13 cellular contexts compared by ENCODE assay signal in genomic region chr13:87677043-87677333, GRCh38. TPM values are rescaled to one million over a fixed set of nuclear protein-coding genes. Genes with fewer than 3 reads are reported as not detected.
DNase-seq lines count a peak whose midpoint lies in the region; ATAC-seq, FAIRE-seq and TF ChIP-seq lines count a peak whose summit lies in the region.
"Had no signal": no experiment of that assay in that cellular context is flagged by ENCODE, and none has a peak within 500 bp of the region (broad histone marks: within the 10 kb centered on the region; RNA-seq: fewer than 3 reads in every experiment).

No MANE protein-coding gene starts in this region.

- no peaks in the 10 kb centered on the region for H3K9me3 ChIP-seq in heart right ventricle
- no peaks in the 10 kb centered on the region for H3K9me3 ChIP-seq in right atrium auricular region
- no peaks in the 10 kb centered on the region for H3K9me3 ChIP-seq in ectodermal cell (ENCODE audit: control insufficient read depth, low read length)
- no peaks in the 10 kb centered on the region for H3K9me3 ChIP-seq in thoracic aorta
- H3K9me3 ChIP-seq in small intestine (ENCODE audit: control insufficient read depth, low read depth): no peaks in the 10 kb centered on the region
- H3K9me3 ChIP-seq in effector memory CD4-positive, alpha-beta T cell (ENCODE audit: control insufficient read depth, low read length): no peaks in the 10 kb centered on the region
- H3K9me3 ChIP-seq: A549, tibial artery had no signal

- peaks cover 41% of the 10 kb centered on the region for H3K4me1 Mint-ChIP-seq in mesothelial cell of epicardium

- TF ChIP-seq CTCF in heart right ventricle (IDR thresholded peaks at IDR 0.05) (no peak), right atrium auricular region (IDR thresholded peaks at IDR 0.05) (no peak), mesothelial cell of epicardium (IDR thresholded peaks at IDR 0.05; ENCODE audit: unreplicated experiment) (no peak), thoracic aorta (IDR thresholded peaks at IDR 0.05) (no peak)

- H3K27ac Mint-ChIP-seq in mesothelial cell of epicardium: no peak overlapping the region
- H3K27ac Mint-ChIP-seq: activated naive CD8-positive, alpha-beta T cell; HFFc6 had no signal

- peaks cover 3% of the 10 kb centered on the region for H3K36me3 Mint-ChIP-seq in mesothelial cell of epicardium
- H3K36me3 Mint-ChIP-seq: activated naive CD8-positive, alpha-beta T cell had no signal

- H3K27ac ChIP-seq in heart right ventricle: no peak overlapping the region
- no peak overlapping the region for H3K27ac ChIP-seq in right atrium auricular region
- H3K27ac ChIP-seq in ectodermal cell (ENCODE audit: insufficient read depth, low read depth, low read length, poor library complexity, severe bottlenecking): no peak overlapping the region
- H3K27ac ChIP-seq in thoracic aorta: no peak overlapping the region
- H3K27ac ChIP-seq in small intestine (ENCODE audit: low read depth in 1 of 2, low read length in 1 of 2): no peak overlapping the region
- H3K27ac ChIP-seq in effector memory CD4-positive, alpha-beta T cell (ENCODE audit: insufficient read depth, low read length, poor library complexity, severe bottlenecking): no peak overlapping the region
- H3K27ac ChIP-seq: tibial artery, VCaP had no signal

- 10 to 15% methylated on average over 15 of the region's 15 CpGs for WGBS in heart right ventricle, 2 donors
- 73 to 74% methylated on average over 15 of the region's 15 CpGs for WGBS in ectodermal cell, 2 experiments
- 15 to 30% (median 27%) methylated on average over 15 of the region's 15 CpGs for WGBS in small intestine, 3 donors

- H3K27me3 ChIP-seq in heart right ventricle: peaks cover 3 to 74% (median 63%) of the 10 kb centered on the region in 7 donors
- H3K27me3 ChIP-seq in right atrium auricular region: peaks cover 11 to 26% of the 10 kb centered on the region in 2 donors
- peaks cover 52% of the 10 kb centered on the region for H3K27me3 ChIP-seq in ectodermal cell (ENCODE audit: control insufficient read depth, insufficient read depth, low read length, poor library complexity, severe bottlenecking)
- H3K27me3 ChIP-seq in thoracic aorta (replicated peaks; ENCODE audit: insufficient read depth): peaks cover 4% of the 10 kb centered on the region
- peaks cover 0 to 46% of the 10 kb centered on the region in 2 donors for H3K27me3 ChIP-seq in small intestine (ENCODE audit: control insufficient read depth in 2 of 2, insufficient read depth in 2 of 2, low read length in 2 of 2)
- H3K27me3 ChIP-seq in effector memory CD4-positive, alpha-beta T cell (replicated peaks; ENCODE audit: control insufficient read depth, insufficient read depth, low read length, poor library complexity, severe bottlenecking): peaks cover 21% of the 10 kb centered on the region

- H3K4me3 ChIP-seq in heart right ventricle: peak overlapping the region in 6 of 10 donors; percentile 34 to 54 (median 50)
- peak overlapping the region in 1 of 2 donors; percentile 46 for H3K4me3 ChIP-seq in right atrium auricular region
- peak overlapping the region; percentile 26 for H3K4me3 ChIP-seq in ectodermal cell (ENCODE audit: insufficient read depth, low read depth, low read length)
- H3K4me3 ChIP-seq in thoracic aorta: peak overlapping the region; percentile 72
- H3K4me3 ChIP-seq in small intestine (ENCODE audit: low read depth in 1 of 2, low read length in 2 of 2): no peak overlapping the region
- H3K4me3 ChIP-seq in effector memory CD4-positive, alpha-beta T cell (ENCODE audit: insufficient read depth, low read depth, low read length, poor library complexity, severe bottlenecking): no peak overlapping the region

- DNase-seq in heart right ventricle (no peak), right atrium auricular region (ENCODE audit: low spot score) (no peak), mesothelial cell of epicardium (ENCODE audit: low spot score in 2 of 2, unreplicated experiment in 2 of 2) (no peak), thoracic aorta (ENCODE audit: low spot score) (no peak), small intestine (no peak), G401 (ENCODE audit: low spot score) (no peak)
- DNase-seq in effector memory CD4-positive, alpha-beta T cell: no peak
- DNase-seq: HFFc6, tibial artery had no signal

- H3K4me1 ChIP-seq in heart right ventricle (peaks cover 0 to 36% (median 21%) of the 10 kb centered on the region in 9 donors), right atrium auricular region (peaks cover 0 to 30% of the 10 kb centered on the region in 2 donors), ectodermal cell (ENCODE audit: control insufficient read depth, insufficient read depth, low read length) (peaks cover 4% of the 10 kb centered on the region), thoracic aorta (ENCODE audit: control insufficient read depth in 1 of 2, low read depth in 2 of 2) (peaks cover 0 to 2% of the 10 kb centered on the region in 2 donors), small intestine (ENCODE audit: control insufficient read depth in 2 of 2, insufficient read depth in 1 of 2, low read depth in 1 of 2, low read length in 1 of 2) (no peaks in the 10 kb centered on the region)
- peaks cover 4% of the 10 kb centered on the region for H3K4me1 ChIP-seq in effector memory CD4-positive, alpha-beta T cell (ENCODE audit: control insufficient read depth, insufficient read depth, low read length, poor library complexity, severe bottlenecking)

- peak overlapping the region; percentile 75 for H3K4me3 Mint-ChIP-seq in mesothelial cell of epicardium
- H3K4me3 Mint-ChIP-seq: HFFc6 had no signal

- H3K36me3 ChIP-seq in heart right ventricle (no peaks in the 10 kb centered on the region), right atrium auricular region (no peaks in the 10 kb centered on the region), ectodermal cell (ENCODE audit: control insufficient read depth, insufficient read depth, low read length) (peaks cover 18% of the 10 kb centered on the region), thoracic aorta (no peaks in the 10 kb centered on the region), small intestine (ENCODE audit: control insufficient read depth in 2 of 2, insufficient read depth in 2 of 2, low read length in 2 of 2) (no peaks in the 10 kb centered on the region)
- H3K36me3 ChIP-seq in effector memory CD4-positive, alpha-beta T cell (ENCODE audit: control insufficient read depth, insufficient read depth, low read length): no peaks in the 10 kb centered on the region
- H3K36me3 ChIP-seq: tibial artery had no signal

- FAIRE-seq in small intestine (lab: Jason Lieb, UNC): no peak
- FAIRE-seq: A549 had no signal

- in situ Hi-C loops in G401 (cut with HindIII; ENCODE audit: low sequenced_read_pairs): no loop called here

- intact Hi-C loops in heart right ventricle (cut with DNase I): no loop called here

- H3K27me3 Mint-ChIP-seq in mesothelial cell of epicardium (ENCODE audit: low read depth): peaks cover 78% of the 10 kb centered on the region

- H3K9me3 Mint-ChIP-seq in mesothelial cell of epicardium: no peaks in the 10 kb centered on the region
- H3K9me3 Mint-ChIP-seq: HFFc6 had no signal

- no peak for ATAC-seq in heart right ventricle
- ATAC-seq in thoracic aorta (ENCODE audit: insufficient number of reproducible peaks, low FRiP score, low read depth): no peak

RNA-seq across cellular contexts. Expression of gene SLITRK5, which starts 5.8 kb away (rescaled TPM):
- total RNA-seq in heart right ventricle (under 1 TPM in 7 of 10 donors, not detected in 3; 0.02 to 0.07 (median 0.02) TPM), right atrium auricular region (under 1 TPM; 0.04 to 0.07 TPM), mesothelial cell of epicardium (2.3 to 2.7 TPM (median 2.4 TPM) in 3 replicates), thoracic aorta (under 1 TPM; under 0.01 to 0.56 TPM)
- polyA plus RNA-seq in heart right ventricle (under 1 TPM; under 0.01 to 0.01 TPM), small intestine (under 1 TPM in 1 of 3 donors, not detected in 2; 0.04 TPM)
- polyA plus RNA-seq in ectodermal cell (2013, experiment 1 of 4): 5.4 TPM
- polyA plus RNA-seq in ectodermal cell (2013, experiment 2 of 4): 5.6 TPM
- 5.7 TPM for polyA plus RNA-seq in ectodermal cell (2013, experiment 3 of 4)
- polyA plus RNA-seq in ectodermal cell (2013, experiment 4 of 4): 6.8 TPM
- 0.86 and 1.5 TPM in 2 replicates for total RNA-seq in G401 (2014; rRNA removed; shearing (Covaris generic))
- total RNA-seq: HFFc6 had no signal

Comparison
In these comparisons a context has a peak if more than half of its experiments do, and no peak if none do; other contexts are left out.
1. H3K4me3 ChIP-seq: peak in heart right ventricle (6 of 10), ectodermal cell (single experiment) and thoracic aorta (single experiment); none in small intestine (0 of 2) and effector memory CD4-positive, alpha-beta T cell (single experiment).